8 cellular contexts compared by ENCODE assay signal in the genomic region with DNA sequence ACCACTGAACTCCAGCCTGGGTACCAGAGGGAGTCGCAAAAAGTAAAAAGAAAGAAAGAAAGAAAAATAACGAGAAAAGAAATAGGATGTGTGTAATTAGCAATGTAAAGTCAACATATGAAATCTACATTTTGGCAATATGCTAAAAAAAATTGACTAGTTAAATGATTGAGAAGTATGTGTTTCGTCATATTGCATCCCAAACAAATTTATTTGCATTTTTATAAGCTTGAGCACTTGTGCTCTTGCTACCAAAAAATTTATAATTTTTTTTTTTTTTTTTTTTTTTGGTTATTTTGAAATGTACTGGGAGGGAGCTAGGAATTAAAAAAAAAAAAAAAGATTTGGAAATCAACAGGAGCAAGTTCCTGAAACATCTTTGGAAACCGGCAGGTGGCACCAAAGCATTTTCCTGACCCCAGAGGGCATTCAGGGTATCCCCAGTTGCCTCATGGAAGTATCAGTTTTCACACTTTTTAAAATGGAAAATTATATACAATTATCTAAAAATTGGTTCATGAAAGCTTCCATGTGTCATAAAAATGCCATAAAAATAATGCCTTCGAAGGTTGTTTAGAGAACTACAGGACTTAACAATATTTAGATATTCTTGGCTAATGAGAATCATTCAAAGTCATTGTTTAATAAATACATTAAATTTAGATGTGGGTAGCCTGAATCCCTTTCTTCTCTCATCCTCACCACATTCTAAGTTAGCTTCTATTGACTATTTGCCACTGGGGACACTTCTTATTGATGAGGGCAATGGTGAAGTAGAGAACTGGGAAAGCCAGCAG. TPM values are rescaled to one million over a fixed set of nuclear protein-coding genes. Genes with fewer than 3 reads are reported as not detected.
DNase-seq lines count a peak whose midpoint lies in the region; ATAC-seq lines count a peak whose summit lies in the region.

No MANE protein-coding gene starts in this region.

- in situ Hi-C loops in G401 (cut with HindIII; ENCODE audit: low sequenced_read_pairs) = no loop called here

- no peak for ATAC-seq in HG03571 (IDR thresholded peaks at IDR 0.05; ENCODE audit: unreplicated experiment)

- DNase-seq in A172 (ENCODE audit: low spot score) = peak; percentile 68
- peak; percentile 41 for DNase-seq in G401 (ENCODE audit: low spot score)
- peak; percentile 24 to 57 for DNase-seq in NCI-H1930 (lab: John Stamatoyannopoulos, UW)
- DNase-seq in amniotic stem cell (lab: John Stamatoyannopoulos, UW) = peak; percentile 4
- peak; percentile 33 to 45 for DNase-seq in hippocampal formation (lab: John Stamatoyannopoulos, UW)
- DNase-seq in stromal cell of bone marrow (ENCODE audit: low read depth) = peak; percentile 31
- no peak for DNase-seq in NCI-H226

RNA-seq across cellular contexts. Expression of a gene that starts 4.8 kb away (rescaled TPM):
- total RNA-seq in A172 (2014; rRNA removed; shearing (Covaris generic)) = 38.7 and 40.8 TPM in 2 replicates
- 17.0 and 17.6 TPM in 2 replicates for total RNA-seq in G401 (2014; rRNA removed; shearing (Covaris generic))
